Comparison of ENCODE assay signal across 16 cellular contexts in the genomic region with DNA sequence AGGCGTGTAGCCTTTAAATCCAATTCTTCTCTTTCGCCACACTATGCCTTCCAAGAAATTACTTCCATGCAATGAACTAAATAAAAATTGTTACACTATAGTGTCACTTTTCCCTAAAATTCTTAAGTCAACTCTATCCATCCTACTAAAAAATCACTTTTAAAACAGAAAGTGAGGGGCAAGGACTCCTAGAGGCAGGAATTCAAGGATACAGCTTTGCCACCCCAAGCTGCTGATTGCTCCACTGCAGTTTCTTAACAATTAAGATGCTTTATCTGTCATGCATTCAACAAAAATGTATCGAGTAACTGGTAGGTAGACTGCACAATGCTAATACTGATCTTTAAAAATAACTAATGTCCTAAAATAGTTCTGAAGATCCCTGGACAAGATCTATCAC. TPM values are rescaled to one million over a fixed set of nuclear protein-coding genes. Genes with fewer than 3 reads are reported as not detected.
A peak's percentile ranks its signal among the peaks of the same experiment; 100 is the strongest.
DNase-seq lines count a peak whose midpoint lies in the region; ATAC-seq and TF ChIP-seq lines count a peak whose summit lies in the region.
"Had no signal": no experiment of that assay in that cellular context is flagged by ENCODE, and none has a peak within 500 bp of the region (broad histone marks: within the 10 kb centered on the region; RNA-seq: fewer than 3 reads in every experiment).

No MANE protein-coding gene starts in this region.

- H4K20me1 ChIP-seq in SK-N-SH (ENCODE audit: insufficient read depth): no peaks in the 10 kb centered on the region

- H3K4me1 ChIP-seq in SK-N-SH (ENCODE audit: control insufficient read depth in 1 of 2, insufficient read depth in 2 of 2, low read depth in 1 of 2, low read length in 1 of 2): peaks cover 0 to 3% of the 10 kb centered on the region in 2 experiments; a peak in 1 of 4 replicates

- no peak overlapping the region for H2AFZ ChIP-seq in SK-N-SH (ENCODE audit: low read depth)

- POLR2A ChIA-PET in SK-N-SH (lab: Yijun Ruan, JAX): no interaction called here

- TF ChIP-seq CTCF in SK-N-SH (IDR thresholded peaks at IDR 0.05) (peak; percentile 35), astrocyte of the spinal cord (IDR thresholded peaks at IDR 0.05; ENCODE audit: low read depth, low read length) (peak; percentile 29), fibroblast of the aortic adventitia (IDR thresholded peaks at IDR 0.05; ENCODE audit: insufficient read depth, low read length) (peak; percentile 15)

- TF ChIP-seq EP300 in SK-N-SH (IDR thresholded peaks at IDR 0.05; ENCODE audit: borderline replicate concordance in 1 of 2, low read depth in 1 of 2, low read length in 1 of 2): no peak

- no peaks in the 10 kb centered on the region for H3K9me2 ChIP-seq in SK-N-SH

- no peaks in the 10 kb centered on the region; the same call in none of the 2 replicates for H3K79me2 ChIP-seq in SK-N-SH (ENCODE audit: insufficient read depth)

- CTCF ChIA-PET in SK-N-SH (lab: Yijun Ruan, JAX): no interaction called here

- no peak for TF ChIP-seq RAD21 in SK-N-SH (IDR thresholded peaks at IDR 0.05; ENCODE audit: low read length)

- no peaks in the 10 kb centered on the region for H3K27me3 ChIP-seq in SK-N-SH (ENCODE audit: insufficient read depth)

- 96% methylated on average over 3 of the region's 3 CpGs for WGBS in SK-N-SH (ENCODE audit: low lambda C conversion rate)

- in situ Hi-C loops in astrocyte of the spinal cord (cut with HindIII; ENCODE audit: low sequenced_read_pairs): no loop called here

- no peak overlapping the region for H3K9ac ChIP-seq in SK-N-SH

- H3K36me3 ChIP-seq in SK-N-SH (replicated peaks in 1 of 2; ENCODE audit: control insufficient read depth in 1 of 2, insufficient read depth in 2 of 2, low read length in 1 of 2): peaks cover 12 to 24% of the 10 kb centered on the region in 2 experiments

- DNase-seq in SK-N-SH (no peak), astrocyte of the spinal cord (ENCODE audit: low read depth, low spot score) (no peak), fibroblast of the aortic adventitia (ENCODE audit: low read depth) (no peak), NCI-H1048 (lab: John Stamatoyannopoulos, UW) (no peak), NCI-H526 (lab: John Stamatoyannopoulos, UW) (no peak)
- DNase-seq in stimulated activated naive CD4-positive, alpha-beta T cell treated with Interleukin-2 at 50 U/mL for 16 hours (lab: John Stamatoyannopoulos, UW): no peak
- DNase-seq: CD8-positive, alpha-beta T cell; GF-D8; GOT3; NCI-H1417; NCI-H187 treated with DMSO at 0.1 percent for 48 hours; NCI-H748 treated with DMSO at 0.1 percent for 48 hours had no signal

- peaks cover 10% of the 10 kb centered on the region for H3F3A ChIP-seq in SK-N-SH (replicated peaks; ENCODE audit: insufficient read depth)

- H3K9me3 ChIP-seq in SK-N-SH: no peaks in the 10 kb centered on the region

- ATAC-seq in SK-N-SH treated with all-trans-retinoic acid at 6 μM for 48 hours (no peak), HG03571 (IDR thresholded peaks at IDR 0.05; ENCODE audit: unreplicated experiment) (no peak)
- ATAC-seq: CD8-positive, alpha-beta T cell had no signal

- H3K4me2 ChIP-seq in SK-N-SH: no peak overlapping the region

- H3K27ac ChIP-seq in SK-N-SH (ENCODE audit: low read depth in 2 of 2, low read length in 1 of 2): no peak overlapping the region
- H3K27ac ChIP-seq: 22Rv1, HL-60 had no signal

- H3K4me3 ChIP-seq in SK-N-SH (ENCODE audit: low read depth in 2 of 2, low read length in 1 of 2) (no peak overlapping the region), astrocyte of the spinal cord (ENCODE audit: low read depth, low read length) (no peak overlapping the region), fibroblast of the aortic adventitia (ENCODE audit: low read depth, low read length) (no peak overlapping the region)

TF ChIP-seq in SK-N-SH, 30 proteins besides CTCF, POLR2A, EP300 and RAD21 (continues in another document):
- TF ChIP-seq JUND (IDR thresholded peaks at IDR 0.05): no peak
- TF ChIP-seq GATA2 (CRISPR knock-in tag; IDR thresholded peaks at IDR 0.05): no peak
- no peak for TF ChIP-seq RFX5 (IDR thresholded peaks at IDR 0.05; ENCODE audit: low read length)
- no peak for TF ChIP-seq NFIC (IDR thresholded peaks at IDR 0.05; ENCODE audit: borderline replicate concordance)
- TF ChIP-seq MEF2A (IDR thresholded peaks at IDR 0.05; ENCODE audit: borderline replicate concordance, low read depth): no peak
- TF ChIP-seq, protein P1, sequence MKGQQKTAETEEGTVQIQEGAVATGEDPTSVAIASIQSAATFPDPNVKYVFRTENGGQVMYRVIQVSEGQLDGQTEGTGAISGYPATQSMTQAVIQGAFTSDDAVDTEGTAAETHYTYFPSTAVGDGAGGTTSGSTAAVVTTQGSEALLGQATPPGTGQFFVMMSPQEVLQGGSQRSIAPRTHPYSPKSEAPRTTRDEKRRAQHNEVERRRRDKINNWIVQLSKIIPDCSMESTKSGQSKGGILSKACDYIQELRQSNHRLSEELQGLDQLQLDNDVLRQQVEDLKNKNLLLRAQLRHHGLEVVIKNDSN (IDR thresholded peaks at IDR 0.05; ENCODE audit: borderline replicate concordance, low read depth): no peak

TF ChIP-seq in SK-N-SH treated with all-trans-retinoic acid at 6 μM for 48 hours, 23 proteins besides CTCF, POLR2A, EP300 and RAD21:
- no peak for TF ChIP-seq ZC3H10 (CRISPR knock-in tag; IDR thresholded peaks at IDR 0.05)
- no peak for TF ChIP-seq PPARA (CRISPR knock-in tag; IDR thresholded peaks at IDR 0.05; ENCODE audit: borderline replicate concordance)
- TF ChIP-seq SNAI2 (CRISPR knock-in tag; IDR thresholded peaks at IDR 0.05): no peak
- TF ChIP-seq, protein P2, sequence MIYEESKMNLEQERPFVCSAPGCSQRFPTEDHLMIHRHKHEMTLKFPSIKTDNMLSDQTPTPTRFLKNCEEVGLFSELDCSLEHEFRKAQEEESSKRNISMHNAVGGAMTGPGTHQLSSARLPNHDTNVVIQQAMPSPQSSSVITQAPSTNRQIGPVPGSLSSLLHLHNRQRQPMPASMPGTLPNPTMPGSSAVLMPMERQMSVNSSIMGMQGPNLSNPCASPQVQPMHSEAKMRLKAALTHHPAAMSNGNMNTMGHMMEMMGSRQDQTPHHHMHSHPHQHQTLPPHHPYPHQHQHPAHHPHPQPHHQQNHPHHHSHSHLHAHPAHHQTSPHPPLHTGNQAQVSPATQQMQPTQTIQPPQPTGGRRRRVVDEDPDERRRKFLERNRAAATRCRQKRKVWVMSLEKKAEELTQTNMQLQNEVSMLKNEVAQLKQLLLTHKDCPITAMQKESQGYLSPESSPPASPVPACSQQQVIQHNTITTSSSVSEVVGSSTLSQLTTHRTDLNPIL (CRISPR knock-in tag; IDR thresholded peaks at IDR 0.05; ENCODE audit: low read depth): no peak
- no peak for TF ChIP-seq RARB (CRISPR knock-in tag; IDR thresholded peaks at IDR 0.05)

RNA-seq across cellular contexts. Expression of gene MCM9, which starts 4.3 kb away (rescaled TPM):
- polyA plus RNA-seq in SK-N-SH (2012; rRNA removed): 1.7 and 2.9 TPM in 2 replicates
- polyA plus RNA-seq in SK-N-SH (2012; cell fraction: cytosol; rRNA removed): 2.3 and 2.4 TPM in 2 replicates
- polyA plus RNA-seq in SK-N-SH (2012; cell fraction: nucleus; rRNA removed): 5.2 and 8.3 TPM in 2 replicates
- 11.2 and 11.4 TPM in 2 replicates for total RNA-seq in fibroblast of the aortic adventitia (ENCODE audit: low replicate concordance)

RNA-seq across cellular contexts. Expression of gene ASF1A, which starts 36.7 kb away (rescaled TPM):
- polyA plus RNA-seq in SK-N-SH (2012; rRNA removed): 5.2 and 5.4 TPM in 2 replicates
- 7.6 and 9.1 TPM in 2 replicates for polyA plus RNA-seq in SK-N-SH (2012; cell fraction: cytosol; rRNA removed)
- 1.8 and 4.1 TPM in 2 replicates for polyA plus RNA-seq in SK-N-SH (2012; cell fraction: nucleus; rRNA removed)
- total RNA-seq in fibroblast of the aortic adventitia (ENCODE audit: low replicate concordance): 13.7 and 26.1 TPM in 2 replicates
